8 cellular contexts compared by ENCODE assay signal in genomic region chr11:119148855-119149370, GRCh38. TPM values are rescaled to one million over a fixed set of nuclear protein-coding genes. Genes with fewer than 3 reads are reported as not detected.
A peak's percentile ranks its signal among the peaks of the same experiment; 100 is the strongest.
DNase-seq lines count a peak whose midpoint lies in the region; ATAC-seq lines count a peak whose summit lies in the region.

Gene ABCG4, plus strand, starts transcription at chr11:119149052. Its CDS starts 914 bp downstream, at chr11:119149966.

- H3K36me3 Mint-ChIP-seq in CD8-positive, alpha-beta memory T cell: no peaks in the 10 kb centered on the region
- no peaks in the 10 kb centered on the region for H3K36me3 Mint-ChIP-seq in activated naive CD4-positive, alpha-beta T cell treated with anti-CD3 and anti-CD28 coated beads, Interleukin-2, amount 50 U/mL, for 72 hours

- H3K27ac Mint-ChIP-seq in CD8-positive, alpha-beta memory T cell: peak within 1 kb of the TSS in 3 of 8 donors; percentile 0 to 43 (median 17)
- H3K27ac Mint-ChIP-seq in activated naive CD4-positive, alpha-beta T cell treated with anti-CD3 and anti-CD28 coated beads, Interleukin-2, amount 50 U/mL, for 72 hours: no peak within 1 kb of the TSS

- peaks cover 30 to 53% of the 10 kb centered on the region in 2 donors for H3K27me3 Mint-ChIP-seq in CD8-positive, alpha-beta memory T cell

- peaks cover 6% of the 10 kb centered on the region for H3K4me1 ChIP-seq in CD8-positive, alpha-beta memory T cell (ENCODE audit: insufficient read depth, low read length)

- peaks cover 9 to 20% (median 13%) of the 10 kb centered on the region in 3 donors for H3K4me1 Mint-ChIP-seq in CD8-positive, alpha-beta memory T cell

- CTCF ChIA-PET in CD8-positive, alpha-beta memory T cell (lab: Charles Lee): interaction anchor here (1.0 to 1.5 kb wide), 2 partner anchors 8 to 20 kb away, joined by 3 to 5 read pairs; no protein-coding TSS in a partner anchor

- H3K36me3 ChIP-seq in CD8-positive, alpha-beta memory T cell (ENCODE audit: insufficient read depth, low read length): no peaks in the 10 kb centered on the region
- no peaks in the 10 kb centered on the region for H3K36me3 ChIP-seq in MG63

- POLR2A ChIA-PET in CD8-positive, alpha-beta memory T cell (lab: Charles Lee): interaction anchor here (0.6 kb wide), 1 partner anchor 52 kb away, joined by 3 read pairs; no protein-coding TSS in a partner anchor

- peak in 2 of 5 donors; percentile 14 to 15 for DNase-seq in CD8-positive, alpha-beta memory T cell
- peak; percentile 17 for DNase-seq in MG63
- peak in 1 of 2 donors; percentile 38 for DNase-seq in activated naive CD4-positive, alpha-beta T cell treated with anti-CD3 and anti-CD28 coated beads, Interleukin-2, amount 50 U/mL, for 72 hours (ENCODE audit: low spot score in 2 of 2)
- peak; percentile 39 for DNase-seq in hepatic stellate cell (ENCODE audit: low spot score)
- DNase-seq in skeletal muscle cell (ENCODE audit: low read depth): no peak
- DNase-seq in NCI-H2081 treated with DMSO at 0.1 percent for 48 hours (lab: John Stamatoyannopoulos, UW): no peak
- no peak for DNase-seq in pons (ENCODE audit: low spot score)

- peak within 1 kb of the TSS; percentile 14 to 90 (median 76) for H3K4me3 Mint-ChIP-seq in CD8-positive, alpha-beta memory T cell

- peak within 1 kb of the TSS; percentile 46 for H3K4me3 ChIP-seq in CD8-positive, alpha-beta memory T cell (ENCODE audit: low read length)
- H3K4me3 ChIP-seq in MG63 (peak within 1 kb of the TSS; percentile 51), skeletal muscle cell (ENCODE audit: low read depth, low read length) (peak within 1 kb of the TSS; percentile 59)

- H3K27me3 ChIP-seq in CD8-positive, alpha-beta memory T cell (ENCODE audit: insufficient read depth, low read length, poor library complexity, severe bottlenecking): peaks cover 25% of the 10 kb centered on the region
- no peaks in the 10 kb centered on the region; the same call in 1 of the 2 replicates for H3K27me3 ChIP-seq in MG63

- no peaks in the 10 kb centered on the region for H3K9me3 ChIP-seq in CD8-positive, alpha-beta memory T cell (ENCODE audit: low read length)
- H3K9me3 ChIP-seq in MG63: no peaks in the 10 kb centered on the region

- H3K27ac ChIP-seq in CD8-positive, alpha-beta memory T cell (ENCODE audit: low read depth, low read length): no peak within 1 kb of the TSS

- peak; percentile 53 to 75 for ATAC-seq in activated naive CD4-positive, alpha-beta T cell treated with anti-CD3 and anti-CD28 coated beads, Interleukin-2, amount 50 U/mL, for 72 hours
- no peak for ATAC-seq in GM18909 (IDR thresholded peaks at IDR 0.05; ENCODE audit: poor library complexity, unreplicated experiment)

- H3K9me3 Mint-ChIP-seq in CD8-positive, alpha-beta memory T cell: no peaks in the 10 kb centered on the region
- H3K9me3 Mint-ChIP-seq in activated naive CD4-positive, alpha-beta T cell treated with anti-CD3 and anti-CD28 coated beads, Interleukin-2, amount 50 U/mL, for 72 hours: no peaks in the 10 kb centered on the region

RNA-seq across cellular contexts. Expression of gene ABCG4, which starts in this region (rescaled TPM):
- under 1 TPM; 0.11 to 0.18 TPM for total RNA-seq in CD8-positive, alpha-beta memory T cell
- not detected for polyA plus RNA-seq in CD8-positive, alpha-beta memory T cell
- total RNA-seq in MG63 (2014; rRNA removed; shearing (Covaris generic); ENCODE audit: low replicate concordance): not detected in 2 replicates
- under 1 TPM; 0.12 to 0.25 TPM for total RNA-seq in activated naive CD4-positive, alpha-beta T cell treated with anti-CD3 and anti-CD28 coated beads, Interleukin-2, amount 50 U/mL, for 72 hours

Comparison
In these comparisons a context has a peak if more than half of its experiments do, and no peak if none do; other contexts are left out.
1. Peak in DNase-seq and H3K4me3 ChIP-seq in MG63; RNA of the gene not detected or under 1 TPM.
2. Peak in ATAC-seq in activated naive CD4-positive, alpha-beta T cell treated with anti-CD3 and anti-CD28 coated beads, Interleukin-2, amount 50 U/mL, for 72 hours; RNA of the gene not detected or under 1 TPM.